In the genomic region with DNA sequence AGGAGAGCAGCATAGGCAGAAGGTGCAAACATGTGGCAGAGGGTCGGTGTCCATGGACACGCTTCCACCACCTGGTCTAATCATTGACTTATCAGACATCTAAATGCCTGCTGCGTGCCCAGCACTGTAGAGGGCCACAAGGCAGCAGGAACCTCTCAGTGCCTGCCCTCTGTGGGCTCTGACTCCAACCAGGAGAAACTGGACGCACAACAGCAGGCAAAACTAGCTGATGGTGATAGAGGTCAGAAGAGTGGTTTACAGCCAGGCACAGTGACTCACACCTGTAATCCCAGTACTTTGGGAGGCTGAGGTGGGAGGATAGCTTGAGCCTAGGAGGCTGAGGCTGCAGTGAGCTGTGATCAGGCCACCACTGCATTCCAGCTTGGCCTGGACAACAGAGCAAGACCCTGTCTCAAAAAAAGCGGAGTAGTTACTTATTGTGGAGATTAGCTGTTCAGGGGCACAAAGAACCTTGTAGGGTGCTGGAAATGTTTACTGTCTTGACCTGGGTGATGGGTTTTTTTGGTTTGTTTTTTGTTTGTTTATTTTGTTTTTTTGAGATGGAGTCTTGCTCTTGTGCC, we compare ENCODE assay signal across 1 cellular context.
TF ChIP-seq lines count a peak whose summit lies in the region.

No MANE protein-coding gene starts in this region.

TF ChIP-seq in IMR-90, 13 proteins besides CTCF, POLR2A, EP300 and RAD21:
- peak; percentile 24 for TF ChIP-seq RCOR1 (IDR thresholded peaks at IDR 0.05; ENCODE audit: insufficient replicate concordance, low read length)
- TF ChIP-seq, protein P1, sequence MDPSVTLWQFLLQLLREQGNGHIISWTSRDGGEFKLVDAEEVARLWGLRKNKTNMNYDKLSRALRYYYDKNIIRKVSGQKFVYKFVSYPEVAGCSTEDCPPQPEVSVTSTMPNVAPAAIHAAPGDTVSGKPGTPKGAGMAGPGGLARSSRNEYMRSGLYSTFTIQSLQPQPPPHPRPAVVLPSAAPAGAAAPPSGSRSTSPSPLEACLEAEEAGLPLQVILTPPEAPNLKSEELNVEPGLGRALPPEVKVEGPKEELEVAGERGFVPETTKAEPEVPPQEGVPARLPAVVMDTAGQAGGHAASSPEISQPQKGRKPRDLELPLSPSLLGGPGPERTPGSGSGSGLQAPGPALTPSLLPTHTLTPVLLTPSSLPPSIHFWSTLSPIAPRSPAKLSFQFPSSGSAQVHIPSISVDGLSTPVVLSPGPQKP (IDR thresholded peaks at IDR 0.05; ENCODE audit: borderline replicate concordance, low read depth, low read length) = no peak
